ENCODE assay signal across 8 cellular contexts in the genomic region with DNA sequence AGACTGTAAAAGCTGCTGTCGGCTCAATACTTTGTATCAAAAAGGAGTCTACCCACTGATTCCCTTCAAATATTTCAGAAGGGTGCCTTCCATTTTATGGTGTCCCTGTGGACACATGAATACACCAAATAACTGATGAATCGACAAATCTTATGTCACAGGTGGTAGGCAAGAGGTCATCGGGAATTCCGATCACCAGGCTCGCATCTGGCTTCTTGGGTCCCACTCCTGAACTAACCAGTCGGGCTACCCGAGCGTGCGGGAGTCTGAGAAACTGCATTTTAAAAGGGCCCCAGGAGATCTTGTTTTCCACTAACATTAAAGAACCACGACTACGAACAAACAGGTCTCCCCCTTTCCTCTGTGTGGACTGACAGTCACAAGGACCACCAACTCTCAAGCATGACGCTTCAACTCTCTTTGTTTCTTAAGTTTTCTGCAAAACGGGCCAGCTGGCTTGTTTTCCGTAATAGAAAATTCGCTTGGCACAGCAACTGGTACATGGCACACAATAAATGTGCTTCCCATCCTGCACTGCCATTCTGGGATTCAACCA. TPM values are rescaled to one million over a fixed set of nuclear protein-coding genes. Genes with fewer than 3 reads are reported as not detected.
DNase-seq lines count a peak whose midpoint lies in the region; ATAC-seq and TF ChIP-seq lines count a peak whose summit lies in the region.

No MANE protein-coding gene starts in this region.

- peak overlapping the region; percentile 96 for H3K4me3 ChIP-seq in GM08714 (ENCODE audit: low read length)
- H3K4me3 ChIP-seq in esophagus squamous epithelium, result peak overlapping the region; percentile 79 to 99 (median 96)

- DNase-seq in RKO (ENCODE audit: low spot score), result peak; percentile 35
- no peak for DNase-seq in esophagus squamous epithelium (lab: John Stamatoyannopoulos, UW)
- peak; percentile 39 for DNase-seq in pulmonary artery endothelial cell (ENCODE audit: low read depth, low spot score)
- no peak for DNase-seq in COLO668 (lab: John Stamatoyannopoulos, UW; ENCODE audit: unreplicated experiment)
- no peak for DNase-seq in GM19238 (ENCODE audit: insufficient read length, low spot score)
- DNase-seq in HK-2 (ENCODE audit: unreplicated experiment), result no peak

- no peaks in the 10 kb centered on the region for H3K27me3 ChIP-seq in esophagus squamous epithelium

- H3K27ac ChIP-seq in esophagus squamous epithelium, result peak overlapping the region; percentile 94 to 97 (median 96)

- peak in 1 of 4 donors; percentile 15 for TF ChIP-seq POLR2A in esophagus squamous epithelium (IDR thresholded peaks at IDR 0.05)

- no peaks in the 10 kb centered on the region for H3K9me3 ChIP-seq in esophagus squamous epithelium

- ATAC-seq in GM18498 (IDR thresholded peaks at IDR 0.05; ENCODE audit: unreplicated experiment), result no peak

- WGBS in esophagus squamous epithelium, 2 donors, result 14 to 22% methylated on average over 15 of the region's 15 CpGs

- peaks cover 7 to 47% (median 21%) of the 10 kb centered on the region in 3 donors for H3K4me1 ChIP-seq in esophagus squamous epithelium

- TF ChIP-seq CTCF in esophagus squamous epithelium (IDR thresholded peaks at IDR 0.05), result no peak

- intact Hi-C loops in esophagus squamous epithelium (cut with DNase I), result no loop called here

- H3K36me3 ChIP-seq in esophagus squamous epithelium, result peaks cover 0 to 5% (median 0%) of the 10 kb centered on the region in 3 donors

RNA-seq across cellular contexts. Expression of gene PSME3IP1, which starts 0.9 kb away (rescaled TPM):
- total RNA-seq in esophagus squamous epithelium (10 to 100 TPM; 40.7 to 65.6 (median 51.3) TPM), pulmonary artery endothelial cell (67.7 and 79.1 TPM in 2 replicates)

RNA-seq across cellular contexts. Expression of gene RSPRY1, which starts 1.2 kb away (rescaled TPM):
- 10 to 100 TPM; 13.7 to 27.2 (median 23.1) TPM for total RNA-seq in esophagus squamous epithelium
- total RNA-seq in pulmonary artery endothelial cell, result 65.5 and 90.7 TPM in 2 replicates

Comparison
In these comparisons a context has a peak if more than half of its experiments do, and no peak if none do; other contexts are left out.
1. DNase-seq: peak in RKO (single experiment) and pulmonary artery endothelial cell (single experiment); none in esophagus squamous epithelium (single experiment), COLO668 (single experiment), GM19238 (single experiment) and HK-2 (single experiment).